In genomic region chr7:71511361-71511807, GRCh38 we compare ENCODE assay signal across 19 cellular contexts.
DNase-seq lines count a peak whose midpoint lies in the region; TF ChIP-seq lines count a peak whose summit lies in the region.
"Had no signal": no experiment of that assay in that cellular context is flagged by ENCODE, and none has a peak within 500 bp of the region (broad histone marks: within the 10 kb centered on the region; RNA-seq: fewer than 3 reads in every experiment).

No MANE protein-coding gene starts in this region.

- H3K79me2 ChIP-seq in KMS-11 (ENCODE audit: insufficient read depth, low read depth) (no peaks in the 10 kb centered on the region), hepatocyte (no peaks in the 10 kb centered on the region)

- no peaks in the 10 kb centered on the region for H3K4me1 ChIP-seq in KMS-11 (ENCODE audit: low read depth, poor library complexity, severe bottlenecking)
- no peaks in the 10 kb centered on the region for H3K4me1 ChIP-seq in hepatocyte (ENCODE audit: insufficient read depth)
- no peaks in the 10 kb centered on the region for H3K4me1 ChIP-seq in effector memory CD4-positive, alpha-beta T cell (ENCODE audit: control insufficient read depth, insufficient read depth, low read length, poor library complexity, severe bottlenecking)
- H3K4me1 ChIP-seq: lower lobe of right lung, upper lobe of left lung had no signal

- H3K4me2 ChIP-seq in KMS-11: no peak overlapping the region
- no peak overlapping the region for H3K4me2 ChIP-seq in hepatocyte

- H3K4me3 ChIP-seq in KMS-11 (IDR thresholded peaks at IDR 0.05; ENCODE audit: insufficient read depth, low read depth, low read length): no peak overlapping the region
- no peak overlapping the region for H3K4me3 ChIP-seq in hepatocyte
- H3K4me3 ChIP-seq in effector memory CD4-positive, alpha-beta T cell (ENCODE audit: insufficient read depth, low read depth, low read length, poor library complexity, severe bottlenecking): no peak overlapping the region
- H3K4me3 ChIP-seq: GM12878, lower lobe of right lung, upper lobe of left lung had no signal

- no peaks in the 10 kb centered on the region for H3K36me3 ChIP-seq in KMS-11 (ENCODE audit: insufficient read depth)
- no peaks in the 10 kb centered on the region for H3K36me3 ChIP-seq in hepatocyte (replicated peaks; ENCODE audit: insufficient read depth, low read depth)
- no peaks in the 10 kb centered on the region for H3K36me3 ChIP-seq in effector memory CD4-positive, alpha-beta T cell (ENCODE audit: control insufficient read depth, insufficient read depth, low read length)
- H3K36me3 ChIP-seq: lower lobe of right lung, upper lobe of left lung had no signal

- H3K9me3 ChIP-seq in hepatocyte (ENCODE audit: low read depth): no peaks in the 10 kb centered on the region
- H3K9me3 ChIP-seq in effector memory CD4-positive, alpha-beta T cell (ENCODE audit: control insufficient read depth, low read length): no peaks in the 10 kb centered on the region
- H3K9me3 ChIP-seq: lower lobe of right lung, upper lobe of left lung had no signal

- no peaks in the 10 kb centered on the region for H3K27me3 ChIP-seq in KMS-11 (ENCODE audit: insufficient read depth, low read depth)
- H3K27me3 ChIP-seq in hepatocyte: no peaks in the 10 kb centered on the region
- no peaks in the 10 kb centered on the region for H3K27me3 ChIP-seq in effector memory CD4-positive, alpha-beta T cell (replicated peaks; ENCODE audit: control insufficient read depth, insufficient read depth, low read length, poor library complexity, severe bottlenecking)
- H3K27me3 ChIP-seq: upper lobe of left lung had no signal

- H3K27ac ChIP-seq in C4-2B (no peak overlapping the region), KMS-11 (no peak overlapping the region), hepatocyte (no peak overlapping the region)
- no peak overlapping the region for H3K27ac ChIP-seq in effector memory CD4-positive, alpha-beta T cell (ENCODE audit: insufficient read depth, low read length, poor library complexity, severe bottlenecking)
- H3K27ac ChIP-seq: lower lobe of right lung, upper lobe of left lung had no signal

- DNase-seq in OCI-M1 (lab: John Stamatoyannopoulos, UW) (peak; percentile 12), hepatocyte (ENCODE audit: low spot score) (no peak), NOMO-1 treated with dmso at 0.1 percent for 144 hours (lab: John Stamatoyannopoulos, UW; ENCODE audit: unreplicated experiment) (no peak), NCI-H1436 treated with DMSO at 0.1 percent for 48 hours (lab: John Stamatoyannopoulos, UW) (no peak)
- no peak for DNase-seq in effector memory CD4-positive, alpha-beta T cell
- DNase-seq in T-helper 2 cell treated with Interferon-gamma antibody and Interleukin-4, amounts not matched to agents 5 μg/mL and 100 μg/mL, for 36 hours (ENCODE audit: low spot score): no peak
- DNase-seq: activated CD4-positive, CD25-positive, alpha-beta regulatory T cell treated with anti-CD3 and anti-CD28 coated beads, Interleukin-2, amount 50 U/mL, for 72 hours; CD4-positive, alpha-beta T cell; foreskin melanocyte; lower lobe of right lung; naive B cell; NCI-H2081; Right ventricle myocardium superior; stimulated activated naive CD8-positive, alpha-beta T cell treated with anti-CD3 and anti-CD28 coated beads, Interleukin-15, Interleukin-2, amounts not matched to agents 100 U/mL and 50 U/mL, for 24 hours; T-helper 2 cell; upper lobe of left lung had no signal

- no peak overlapping the region for H3K27ac Mint-ChIP-seq in T-helper 2 cell treated with Interferon-gamma antibody and Interleukin-4, amounts not matched to agents 5 μg/mL and 100 μg/mL, for 36 hours
- H3K27ac Mint-ChIP-seq: CD4-positive, alpha-beta T cell; naive B cell had no signal

- H2AFZ ChIP-seq in KMS-11 (ENCODE audit: low read depth): no peak overlapping the region
- H2AFZ ChIP-seq in hepatocyte: no peak overlapping the region

- no peaks in the 10 kb centered on the region for H3K9me2 ChIP-seq in hepatocyte (replicated peaks; ENCODE audit: insufficient read depth)

- H3K9me3 Mint-ChIP-seq in T-helper 2 cell treated with Interferon-gamma antibody and Interleukin-4, amounts not matched to agents 5 μg/mL and 100 μg/mL, for 36 hours: peaks cover 45% of the 10 kb centered on the region

- H3K36me3 Mint-ChIP-seq in T-helper 2 cell treated with Interferon-gamma antibody and Interleukin-4, amounts not matched to agents 5 μg/mL and 100 μg/mL, for 36 hours (ENCODE audit: low read depth): no peaks in the 10 kb centered on the region
- H3K36me3 Mint-ChIP-seq: naive B cell had no signal

- H3K4me1 Mint-ChIP-seq in T-helper 2 cell treated with Interferon-gamma antibody and Interleukin-4, amounts not matched to agents 5 μg/mL and 100 μg/mL, for 36 hours (ENCODE audit: low read depth): no peaks in the 10 kb centered on the region
- H3K4me1 Mint-ChIP-seq: naive B cell had no signal

- no peak overlapping the region for H3K4me3 Mint-ChIP-seq in T-helper 2 cell treated with Interferon-gamma antibody and Interleukin-4, amounts not matched to agents 5 μg/mL and 100 μg/mL, for 36 hours
- H3K4me3 Mint-ChIP-seq: CD4-positive, alpha-beta T cell; naive B cell had no signal

- WGBS in hepatocyte (ENCODE audit: low lambda C conversion rate, missing lambda C conversion rate): 77% methylated on average over 3 of the region's 3 CpGs

- TF ChIP-seq CTCF in C4-2B (conservative IDR thresholded peaks at IDR 0.05) (peak; percentile 12; the same call in 1 of the 2 replicates), KMS-11 (conservative IDR thresholded peaks at IDR 0.05; ENCODE audit: low read depth, low read length) (peak; percentile 30; the same call in 1 of the 2 replicates), hepatocyte (IDR thresholded peaks at IDR 0.05; ENCODE audit: poor library complexity) (peak; percentile 14)

- H3K27me3 Mint-ChIP-seq in T-helper 2 cell treated with Interferon-gamma antibody and Interleukin-4, amounts not matched to agents 5 μg/mL and 100 μg/mL, for 36 hours (ENCODE audit: low read depth): no peaks in the 10 kb centered on the region
- H3K27me3 Mint-ChIP-seq: CD4-positive, alpha-beta T cell; naive B cell had no signal

- H3K9ac ChIP-seq in KMS-11: no peak overlapping the region

- H4K20me1 ChIP-seq in KMS-11 (ENCODE audit: insufficient read depth) (no peaks in the 10 kb centered on the region), hepatocyte (ENCODE audit: insufficient read depth, poor library complexity, severe bottlenecking) (no peaks in the 10 kb centered on the region)
